9 cellular contexts compared by ENCODE assay signal in genomic region chr11:12893787-12894672, GRCh38.
A peak's percentile ranks its signal among the peaks of the same experiment; 100 is the strongest.
DNase-seq lines count a peak whose midpoint lies in the region; ATAC-seq, FAIRE-seq and TF ChIP-seq lines count a peak whose summit lies in the region.
"Had no signal": no experiment of that assay in that cellular context is flagged by ENCODE, and none has a peak within 500 bp of the region (broad histone marks: within the 10 kb centered on the region; RNA-seq: fewer than 3 reads in every experiment).

No MANE protein-coding gene starts in this region.

- no peaks in the 10 kb centered on the region for H3K4me1 Mint-ChIP-seq in CD8-positive, alpha-beta memory T cell
- no peaks in the 10 kb centered on the region for H3K4me1 Mint-ChIP-seq in activated CD4-positive, alpha-beta memory T cell treated with anti-CD3 and anti-CD28 coated beads, Interleukin-2, amount 10 ng/mL, durations not matched to agents 7 days and 5 days
- H3K4me1 Mint-ChIP-seq in nephron: peaks cover 14% of the 10 kb centered on the region
- H3K4me1 Mint-ChIP-seq: activated B cell treated with CpG ODN at 0.5 μM for 24 hours had no signal

- H3K4me1 ChIP-seq in CD8-positive, alpha-beta memory T cell (ENCODE audit: insufficient read depth, low read length): no peaks in the 10 kb centered on the region
- peaks cover 1 to 54% (median 11%) of the 10 kb centered on the region in 4 donors for H3K4me1 ChIP-seq in tibial nerve

- H3K27ac ChIP-seq in CD8-positive, alpha-beta memory T cell (ENCODE audit: low read depth, low read length): no peak overlapping the region
- H3K27ac ChIP-seq in tibial nerve: peak overlapping the region; percentile 20 to 83 (median 58)

- TF ChIP-seq CTCF in epithelial cell of proximal tubule (conservative IDR thresholded peaks at IDR 0.05; ENCODE audit: low read depth, low read length): peak; percentile 82
- peak; percentile 81 to 91 (median 85) for TF ChIP-seq CTCF in nephron (IDR thresholded peaks at IDR 0.05; ENCODE audit: unreplicated experiment in 3 of 3)
- TF ChIP-seq CTCF in tibial nerve (IDR thresholded peaks at IDR 0.05): peak; percentile 76 to 89 (median 84)

- no peak for TF ChIP-seq POLR2A in H54 (IDR thresholded peaks at IDR 0.05; ENCODE audit: low read depth, low read length)
- no peak for TF ChIP-seq POLR2A in tibial nerve (IDR thresholded peaks at IDR 0.05)

- no peak for ATAC-seq in HG02571 (IDR thresholded peaks at IDR 0.05; ENCODE audit: unreplicated experiment)

- no peak for TF ChIP-seq EP300 in tibial nerve (IDR thresholded peaks at IDR 0.05)

- no peak overlapping the region for H3K4me3 Mint-ChIP-seq in CD8-positive, alpha-beta memory T cell
- no peak overlapping the region for H3K4me3 Mint-ChIP-seq in activated CD4-positive, alpha-beta memory T cell treated with anti-CD3 and anti-CD28 coated beads, Interleukin-2, amount 10 ng/mL, durations not matched to agents 7 days and 5 days
- no peak overlapping the region for H3K4me3 Mint-ChIP-seq in nephron
- H3K4me3 Mint-ChIP-seq: activated B cell treated with CpG ODN at 0.5 μM for 24 hours had no signal

- CTCF ChIA-PET in CD8-positive, alpha-beta memory T cell (lab: Charles Lee): interaction anchor here (8.1 kb wide), 1 partner anchor 564 kb away, joined by 66 read pairs; no protein-coding TSS in a partner anchor
- CTCF ChIA-PET in activated CD4-positive, alpha-beta memory T cell treated with anti-CD3 and anti-CD28 coated beads, Interleukin-2, amount 10 ng/mL, durations not matched to agents 7 days and 5 days (lab: Charles Lee): interaction anchor here (1.2 to 2.8 kb wide), 4 partner anchors 79 to 605 kb away, joined by 3 to 14 read pairs (median 6); no protein-coding TSS in a partner anchor

- peaks cover 0 to 1% (median 0%) of the 10 kb centered on the region in 3 donors for H3K36me3 Mint-ChIP-seq in CD8-positive, alpha-beta memory T cell
- no peaks in the 10 kb centered on the region for H3K36me3 Mint-ChIP-seq in activated CD4-positive, alpha-beta memory T cell treated with anti-CD3 and anti-CD28 coated beads, Interleukin-2, amount 10 ng/mL, durations not matched to agents 7 days and 5 days (ENCODE audit: low read depth)
- H3K36me3 Mint-ChIP-seq in nephron (ENCODE audit: low read depth): peaks cover 36% of the 10 kb centered on the region

- no peaks in the 10 kb centered on the region for H3K27me3 ChIP-seq in CD8-positive, alpha-beta memory T cell (ENCODE audit: insufficient read depth, low read length, poor library complexity, severe bottlenecking)
- H3K27me3 ChIP-seq in tibial nerve: no peaks in the 10 kb centered on the region

- H3K9me3 ChIP-seq in CD8-positive, alpha-beta memory T cell (ENCODE audit: low read length): no peaks in the 10 kb centered on the region
- H3K9me3 ChIP-seq in tibial nerve: no peaks in the 10 kb centered on the region

- H3K36me3 ChIP-seq in CD8-positive, alpha-beta memory T cell (ENCODE audit: insufficient read depth, low read length): no peaks in the 10 kb centered on the region
- H3K36me3 ChIP-seq in tibial nerve: peaks cover 0 to 20% (median 0%) of the 10 kb centered on the region in 3 donors

- H3K9me3 Mint-ChIP-seq in CD8-positive, alpha-beta memory T cell: no peaks in the 10 kb centered on the region
- no peaks in the 10 kb centered on the region for H3K9me3 Mint-ChIP-seq in activated CD4-positive, alpha-beta memory T cell treated with anti-CD3 and anti-CD28 coated beads, Interleukin-2, amount 10 ng/mL, durations not matched to agents 7 days and 5 days
- no peaks in the 10 kb centered on the region for H3K9me3 Mint-ChIP-seq in nephron
- H3K9me3 Mint-ChIP-seq: activated B cell treated with CpG ODN at 0.5 μM for 24 hours had no signal

- H3K4me3 ChIP-seq in CD8-positive, alpha-beta memory T cell (ENCODE audit: low read length): no peak overlapping the region
- no peak overlapping the region for H3K4me3 ChIP-seq in epithelial cell of proximal tubule (ENCODE audit: low read depth, low read length)
- H3K4me3 ChIP-seq in tibial nerve: no peak overlapping the region

- DNase-seq in CD8-positive, alpha-beta memory T cell: peak in 4 of 5 donors; percentile 2 to 27 (median 14)
- peak; percentile 22 for DNase-seq in H54 (ENCODE audit: insufficient read length, low spot score)
- peak; percentile 18 for DNase-seq in NCI-H345 treated with DMSO at 0.1 percent for 48 hours (lab: John Stamatoyannopoulos, UW; ENCODE audit: unreplicated experiment)
- DNase-seq in activated CD4-positive, alpha-beta memory T cell treated with anti-CD3 and anti-CD28 coated beads, Interleukin-2, amount 10 ng/mL, durations not matched to agents 7 days and 5 days: peak; percentile 61
- DNase-seq in epithelial cell of proximal tubule (ENCODE audit: low read depth): no peak
- DNase-seq in tibial nerve (ENCODE audit: low spot score in 2 of 2): peak; percentile 62 to 76
- DNase-seq: activated B cell treated with CpG ODN at 0.5 μM for 24 hours had no signal

- FAIRE-seq in H54 (lab: Jason Lieb, UNC): no peak

- WGBS in tibial nerve, 2 donors: 44 to 50% methylated on average over 12 of the region's 12 CpGs

- POLR2A ChIA-PET in CD8-positive, alpha-beta memory T cell (lab: Charles Lee): no interaction called here
- POLR2A ChIA-PET in activated CD4-positive, alpha-beta memory T cell treated with anti-CD3 and anti-CD28 coated beads, Interleukin-2, amount 10 ng/mL, durations not matched to agents 7 days and 5 days (lab: Charles Lee): no interaction called here

- H3K27ac Mint-ChIP-seq in CD8-positive, alpha-beta memory T cell: no peak overlapping the region
- H3K27ac Mint-ChIP-seq in activated CD4-positive, alpha-beta memory T cell treated with anti-CD3 and anti-CD28 coated beads, Interleukin-2, amount 10 ng/mL, durations not matched to agents 7 days and 5 days: no peak overlapping the region
- no peak overlapping the region for H3K27ac Mint-ChIP-seq in nephron
- H3K27ac Mint-ChIP-seq: activated B cell treated with CpG ODN at 0.5 μM for 24 hours had no signal

- peaks cover 7 to 27% of the 10 kb centered on the region in 2 donors for H3K27me3 Mint-ChIP-seq in CD8-positive, alpha-beta memory T cell
- H3K27me3 Mint-ChIP-seq in activated CD4-positive, alpha-beta memory T cell treated with anti-CD3 and anti-CD28 coated beads, Interleukin-2, amount 10 ng/mL, durations not matched to agents 7 days and 5 days: peaks cover 15% of the 10 kb centered on the region
- peaks cover 3% of the 10 kb centered on the region for H3K27me3 Mint-ChIP-seq in nephron (ENCODE audit: low read depth)
